ENCODE assay signal across 12 cellular contexts in the genomic region with DNA sequence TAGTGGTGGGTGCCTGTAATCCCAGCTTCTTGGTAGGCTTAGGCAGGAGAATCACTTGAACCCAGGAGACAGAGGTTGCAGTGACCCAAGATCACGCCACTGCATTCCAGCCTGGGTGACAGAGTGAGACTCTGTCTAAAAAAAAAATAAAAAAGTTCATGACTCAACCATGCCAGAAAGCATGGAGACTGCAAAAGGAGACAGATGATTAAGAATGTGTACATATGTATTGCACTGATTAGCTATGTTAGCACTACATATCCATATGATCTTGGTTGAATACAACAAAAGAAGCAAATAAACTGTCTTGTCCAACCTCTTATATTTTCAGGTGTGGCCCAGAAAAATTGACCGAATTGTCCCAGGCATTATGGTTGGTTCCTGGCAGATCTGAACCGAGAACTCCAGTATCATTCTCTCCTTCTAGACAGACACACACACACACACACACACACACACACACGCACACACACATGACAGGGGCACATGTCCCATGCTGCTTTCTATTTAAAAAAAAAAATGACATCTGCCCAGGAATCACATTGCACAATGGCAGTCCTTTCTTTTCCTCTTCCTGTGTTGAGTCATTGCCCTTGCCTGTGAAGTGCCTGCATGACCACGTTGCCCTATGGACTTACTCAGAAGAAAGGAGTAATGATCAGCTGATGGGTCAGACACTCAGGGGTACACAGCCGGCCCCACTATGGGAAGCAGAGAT.
A peak's percentile ranks its signal among the peaks of the same experiment; 100 is the strongest.
DNase-seq lines count a peak whose midpoint lies in the region; ATAC-seq, FAIRE-seq and TF ChIP-seq lines count a peak whose summit lies in the region.
"Had no signal": no experiment of that assay in that cellular context is flagged by ENCODE, and none has a peak within 500 bp of the region (broad histone marks: within the 10 kb centered on the region; RNA-seq: fewer than 3 reads in every experiment).

No MANE protein-coding gene starts in this region.

- H3K79me2 ChIP-seq in astrocyte (ENCODE audit: insufficient read depth, low read length) = no peaks in the 10 kb centered on the region

- peaks cover 0 to 35% (median 28%) of the 10 kb centered on the region in 10 experiments; a peak in 17 of 20 replicates for H3K4me1 ChIP-seq in BLaER1 treated with 17β-estradiol and CSF1 and Interleukin-3, amounts not matched to agents 10 nM and 100 nM
- H3K4me1 ChIP-seq in astrocyte (ENCODE audit: insufficient read depth, low read length) = no peaks in the 10 kb centered on the region
- H3K4me1 ChIP-seq in lung (ENCODE audit: control insufficient read depth in 2 of 2, insufficient read depth in 2 of 2, low read length in 2 of 2) = peaks cover 0 to 3% of the 10 kb centered on the region in 2 donors
- H3K4me1 ChIP-seq: BLaER1 had no signal

- ATAC-seq in lung (ENCODE audit: insufficient read depth, low FRiP score) (peak; percentile 72), HG03025 (IDR thresholded peaks at IDR 0.05; ENCODE audit: low FRiP score, unreplicated experiment) (no peak), GM18502 (IDR thresholded peaks at IDR 0.05; ENCODE audit: poor library complexity, unreplicated experiment) (no peak)

- H3K4me1 Mint-ChIP-seq in astrocyte (ENCODE audit: low read depth, unreplicated experiment) = peaks cover 4% of the 10 kb centered on the region

- H3K27me3 ChIP-seq in BLaER1 treated with 17β-estradiol and CSF1 and Interleukin-3, amounts not matched to agents 10 nM and 100 nM = no peaks in the 10 kb centered on the region
- H3K27me3 ChIP-seq in astrocyte (ENCODE audit: insufficient read depth, low read length) (no peaks in the 10 kb centered on the region), lung (ENCODE audit: control insufficient read depth, insufficient read depth) (no peaks in the 10 kb centered on the region)
- H3K27me3 ChIP-seq: BLaER1 had no signal

- no peak for TF ChIP-seq CTCF in astrocyte (IDR thresholded peaks at IDR 0.05; ENCODE audit: insufficient read depth, low read depth, low read length)
- TF ChIP-seq CTCF in lung (IDR thresholded peaks at IDR 0.05; ENCODE audit: control extremely low read depth, extremely low read depth) = no peak

- H3K4me3 ChIP-seq in BLaER1 treated with 17β-estradiol and CSF1 and Interleukin-3, amounts not matched to agents 10 nM and 100 nM = no peak overlapping the region
- H3K4me3 ChIP-seq in astrocyte (ENCODE audit: insufficient read depth, low read depth, low read length) = no peak overlapping the region
- H3K4me3 ChIP-seq in lung = no peak overlapping the region
- H3K4me3 ChIP-seq: BLaER1 had no signal

- H3K9me3 Mint-ChIP-seq in astrocyte (ENCODE audit: unreplicated experiment) = peaks cover 8% of the 10 kb centered on the region

- H3K36me3 ChIP-seq in BLaER1 treated with 17β-estradiol and CSF1 and Interleukin-3, amounts not matched to agents 10 nM and 100 nM = no peaks in the 10 kb centered on the region
- H3K36me3 ChIP-seq in astrocyte (ENCODE audit: insufficient read depth, low read length) (no peaks in the 10 kb centered on the region), lung (ENCODE audit: control insufficient read depth in 2 of 2, insufficient read depth in 2 of 2, low read length in 2 of 2) (no peaks in the 10 kb centered on the region)
- H3K36me3 ChIP-seq: BLaER1 had no signal

- H2AFZ ChIP-seq in astrocyte (ENCODE audit: low read depth, low read length) = no peak overlapping the region

- FAIRE-seq in astrocyte (lab: Jason Lieb, UNC) = no peak

- no peaks in the 10 kb centered on the region for H4K20me1 ChIP-seq in BLaER1 treated with 17β-estradiol and CSF1 and Interleukin-3, amounts not matched to agents 10 nM and 100 nM
- H4K20me1 ChIP-seq in astrocyte (ENCODE audit: insufficient read depth, low read length) = no peaks in the 10 kb centered on the region
- H4K20me1 ChIP-seq: BLaER1 had no signal

- H3K36me3 Mint-ChIP-seq in astrocyte (ENCODE audit: low read depth, unreplicated experiment) = no peaks in the 10 kb centered on the region

- in situ Hi-C loops in KBM-7 (cut with MboI; ENCODE audit: low pct_unique_long_range_greater_than_20kb, low sequenced_read_pairs) = no loop called here

- H3K4me3 Mint-ChIP-seq in astrocyte (ENCODE audit: unreplicated experiment) = no peak overlapping the region

- DNase-seq in KBM-7 (peak; percentile 26), astrocyte (ENCODE audit: low read depth) (no peak), lung (ENCODE audit: low spot score) (peak; percentile 36), Ammon's horn (ENCODE audit: low spot score) (no peak), cerebellum (ENCODE audit: low spot score) (no peak)
- DNase-seq: activated naive CD4-positive, alpha-beta T cell treated with Interleukin-2 at 50 U/mL for 16 hours; effector memory CD4-positive, alpha-beta T cell; posterior cingulate gyrus had no signal

- H3K9ac ChIP-seq in BLaER1 treated with 17β-estradiol and CSF1 and Interleukin-3, amounts not matched to agents 10 nM and 100 nM = peak overlapping the region in 9 of 11 experiments; percentile 27 to 68 (median 59); a peak in 15 of 22 replicates
- H3K9ac ChIP-seq in astrocyte (ENCODE audit: low read length) = no peak overlapping the region
- H3K9ac ChIP-seq: BLaER1 had no signal

- 53 to 59% methylated on average over 6 of the region's 6 CpGs for WGBS in lung, 2 donors

- peak overlapping the region; percentile 10 for H3K27ac Mint-ChIP-seq in astrocyte (ENCODE audit: unreplicated experiment)

- peak overlapping the region in 10 of 11 experiments; percentile 36 to 84 (median 64); a peak in 19 of 22 replicates for H3K4me2 ChIP-seq in BLaER1 treated with 17β-estradiol and CSF1 and Interleukin-3, amounts not matched to agents 10 nM and 100 nM
- no peak overlapping the region for H3K4me2 ChIP-seq in astrocyte (ENCODE audit: low read length)
- H3K4me2 ChIP-seq: BLaER1 had no signal

- H3K27me3 Mint-ChIP-seq in astrocyte (ENCODE audit: low read depth, unreplicated experiment) = peaks cover 5% of the 10 kb centered on the region

- H3K27ac ChIP-seq in BLaER1 treated with 17β-estradiol and CSF1 and Interleukin-3, amounts not matched to agents 10 nM and 100 nM = peak overlapping the region; percentile 47 to 86 (median 83); a peak in 20 of 22 replicates
- no peak overlapping the region for H3K27ac ChIP-seq in astrocyte (ENCODE audit: low read depth, low read length)
- H3K27ac ChIP-seq in lung (ENCODE audit: low read depth in 1 of 2, low read length in 1 of 2) = no peak overlapping the region
- H3K27ac ChIP-seq: BLaER1 had no signal

- H3K9me3 ChIP-seq in BLaER1 treated with 17β-estradiol and CSF1 and Interleukin-3, amounts not matched to agents 10 nM and 100 nM (replicated peaks in 1 of 11) = peaks cover 0 to 11% (median 0%) of the 10 kb centered on the region in 11 experiments; a peak in 2 of 22 replicates
- H3K9me3 ChIP-seq in astrocyte (ENCODE audit: insufficient read depth, low read depth, low read length) = peaks cover 11% of the 10 kb centered on the region
- H3K9me3 ChIP-seq in lung (ENCODE audit: control insufficient read depth in 2 of 2, insufficient read depth in 1 of 2, low read length in 1 of 2) = peaks cover 0 to 3% of the 10 kb centered on the region in 2 donors
- H3K9me3 ChIP-seq: BLaER1 had no signal

Comparison
In these comparisons a context has a peak if more than half of its experiments do, and no peak if none do; other contexts are left out.
1. H3K27ac ChIP-seq: peak in BLaER1 treated with 17β-estradiol and CSF1 and Interleukin-3, amounts not matched to agents 10 nM and 100 nM (11 of 11); none in astrocyte (single experiment) and lung (0 of 2).
2. DNase-seq: peak in KBM-7 (single experiment) and lung (single experiment); none in astrocyte (single experiment), Ammon's horn (single experiment) and cerebellum (single experiment).